Comparison of ENCODE assay signal across 1 cellular context in the genomic region with DNA sequence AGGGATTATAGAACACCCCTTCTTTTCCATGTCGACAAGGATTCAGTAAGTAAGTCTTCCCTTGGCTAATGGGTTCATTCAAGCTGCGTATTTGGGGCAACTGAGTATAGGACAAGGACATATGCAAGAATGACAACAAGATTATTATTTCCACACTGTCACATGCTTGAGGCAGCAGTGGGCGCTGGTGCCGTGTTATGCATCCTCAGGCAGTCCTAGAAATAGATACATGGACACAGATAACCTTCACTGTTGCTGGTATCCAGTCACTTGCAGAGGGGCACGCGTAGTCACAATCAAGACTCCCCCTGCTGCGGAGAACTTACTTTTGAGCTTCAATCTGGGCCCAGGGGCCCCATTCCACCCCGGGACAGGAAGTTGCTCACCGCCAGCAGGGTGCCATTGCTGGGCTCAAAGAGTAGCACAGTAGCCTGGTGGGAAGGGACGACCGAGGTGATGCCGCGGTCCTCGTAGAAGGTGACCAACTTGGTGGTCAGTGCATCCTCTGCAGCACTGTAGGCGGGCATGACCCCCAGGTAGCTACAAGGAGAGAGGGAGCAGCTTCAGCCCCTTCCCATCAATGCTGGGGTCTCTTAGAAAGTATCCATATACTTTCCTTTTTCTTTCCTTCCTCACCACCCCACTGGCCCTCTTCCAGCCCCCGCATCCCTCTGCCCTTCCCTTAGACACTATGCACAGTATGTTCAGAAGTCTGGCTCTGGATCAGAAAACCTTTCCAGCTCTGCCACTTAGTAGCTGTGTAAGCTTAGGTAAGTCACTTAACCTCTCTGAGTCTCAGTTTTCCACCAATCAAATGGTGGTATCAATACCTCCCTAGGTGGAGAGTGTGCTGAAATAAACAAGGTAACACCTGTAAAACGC.
TF ChIP-seq lines count a peak whose summit lies in the region.

No MANE protein-coding gene starts in this region.

TF ChIP-seq in HCT116, 20 proteins besides CTCF, POLR2A, EP300 and RAD21 (continued from another document):
- TF ChIP-seq, protein P1, sequence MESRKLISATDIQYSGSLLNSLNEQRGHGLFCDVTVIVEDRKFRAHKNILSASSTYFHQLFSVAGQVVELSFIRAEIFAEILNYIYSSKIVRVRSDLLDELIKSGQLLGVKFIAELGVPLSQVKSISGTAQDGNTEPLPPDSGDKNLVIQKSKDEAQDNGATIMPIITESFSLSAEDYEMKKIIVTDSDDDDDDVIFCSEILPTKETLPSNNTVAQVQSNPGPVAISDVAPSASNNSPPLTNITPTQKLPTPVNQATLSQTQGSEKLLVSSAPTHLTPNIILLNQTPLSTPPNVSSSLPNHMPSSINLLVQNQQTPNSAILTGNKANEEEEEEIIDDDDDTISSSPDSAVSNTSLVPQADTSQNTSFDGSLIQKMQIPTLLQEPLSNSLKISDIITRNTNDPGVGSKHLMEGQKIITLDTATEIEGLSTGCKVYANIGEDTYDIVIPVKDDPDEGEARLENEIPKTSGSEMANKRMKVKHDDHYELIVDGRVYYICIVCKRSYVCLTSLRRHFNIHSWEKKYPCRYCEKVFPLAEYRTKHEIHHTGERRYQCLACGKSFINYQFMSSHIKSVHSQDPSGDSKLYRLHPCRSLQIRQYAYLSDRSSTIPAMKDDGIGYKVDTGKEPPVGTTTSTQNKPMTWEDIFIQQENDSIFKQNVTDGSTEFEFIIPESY (IDR thresholded peaks at IDR 0.05; ENCODE audit: extremely low read depth, insufficient replicate concordance, low read length), result no peak
- TF ChIP-seq CEBPB (IDR thresholded peaks at IDR 0.05; ENCODE audit: low read depth), result no peak
- TF ChIP-seq EZH2 (IDR thresholded peaks at IDR 0.05), result no peak
- TF ChIP-seq ELF1 (IDR thresholded peaks at IDR 0.05; ENCODE audit: borderline replicate concordance, low read depth), result no peak
- TF ChIP-seq, protein P2, sequence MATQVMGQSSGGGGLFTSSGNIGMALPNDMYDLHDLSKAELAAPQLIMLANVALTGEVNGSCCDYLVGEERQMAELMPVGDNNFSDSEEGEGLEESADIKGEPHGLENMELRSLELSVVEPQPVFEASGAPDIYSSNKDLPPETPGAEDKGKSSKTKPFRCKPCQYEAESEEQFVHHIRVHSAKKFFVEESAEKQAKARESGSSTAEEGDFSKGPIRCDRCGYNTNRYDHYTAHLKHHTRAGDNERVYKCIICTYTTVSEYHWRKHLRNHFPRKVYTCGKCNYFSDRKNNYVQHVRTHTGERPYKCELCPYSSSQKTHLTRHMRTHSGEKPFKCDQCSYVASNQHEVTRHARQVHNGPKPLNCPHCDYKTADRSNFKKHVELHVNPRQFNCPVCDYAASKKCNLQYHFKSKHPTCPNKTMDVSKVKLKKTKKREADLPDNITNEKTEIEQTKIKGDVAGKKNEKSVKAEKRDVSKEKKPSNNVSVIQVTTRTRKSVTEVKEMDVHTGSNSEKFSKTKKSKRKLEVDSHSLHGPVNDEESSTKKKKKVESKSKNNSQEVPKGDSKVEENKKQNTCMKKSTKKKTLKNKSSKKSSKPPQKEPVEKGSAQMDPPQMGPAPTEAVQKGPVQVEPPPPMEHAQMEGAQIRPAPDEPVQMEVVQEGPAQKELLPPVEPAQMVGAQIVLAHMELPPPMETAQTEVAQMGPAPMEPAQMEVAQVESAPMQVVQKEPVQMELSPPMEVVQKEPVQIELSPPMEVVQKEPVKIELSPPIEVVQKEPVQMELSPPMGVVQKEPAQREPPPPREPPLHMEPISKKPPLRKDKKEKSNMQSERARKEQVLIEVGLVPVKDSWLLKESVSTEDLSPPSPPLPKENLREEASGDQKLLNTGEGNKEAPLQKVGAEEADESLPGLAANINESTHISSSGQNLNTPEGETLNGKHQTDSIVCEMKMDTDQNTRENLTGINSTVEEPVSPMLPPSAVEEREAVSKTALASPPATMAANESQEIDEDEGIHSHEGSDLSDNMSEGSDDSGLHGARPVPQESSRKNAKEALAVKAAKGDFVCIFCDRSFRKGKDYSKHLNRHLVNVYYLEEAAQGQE (IDR thresholded peaks at IDR 0.05; ENCODE audit: low read depth), result no peak
- TF ChIP-seq, protein P3, sequence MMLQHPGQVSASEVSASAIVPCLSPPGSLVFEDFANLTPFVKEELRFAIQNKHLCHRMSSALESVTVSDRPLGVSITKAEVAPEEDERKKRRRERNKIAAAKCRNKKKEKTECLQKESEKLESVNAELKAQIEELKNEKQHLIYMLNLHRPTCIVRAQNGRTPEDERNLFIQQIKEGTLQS (IDR thresholded peaks at IDR 0.05), result no peak
- TF ChIP-seq EZH2phosphoT487 (IDR thresholded peaks at IDR 0.05; ENCODE audit: borderline replicate concordance), result no peak
- TF ChIP-seq YY1 (IDR thresholded peaks at IDR 0.05; ENCODE audit: extremely low read depth, insufficient replicate concordance, low read depth, low read length), result no peak
- TF ChIP-seq ZNF274 (IDR thresholded peaks at IDR 0.05; ENCODE audit: low read depth, low read length), result no peak
- TF ChIP-seq SP1 (IDR thresholded peaks at IDR 0.05; ENCODE audit: low read depth), result no peak
- TF ChIP-seq JUND (IDR thresholded peaks at IDR 0.05), result no peak
- TF ChIP-seq POLR2AphosphoS5 (IDR thresholded peaks at IDR 0.05; ENCODE audit: low read depth, low read length), result no peak
- TF ChIP-seq ZFX (IDR thresholded peaks at IDR 0.05), result no peak
- no peak for TF ChIP-seq EGR1 (IDR thresholded peaks at IDR 0.05; ENCODE audit: low read depth)
- no peak for TF ChIP-seq SRF (IDR thresholded peaks at IDR 0.05; ENCODE audit: low read depth)
- no peak for TF ChIP-seq SIN3A (IDR thresholded peaks at IDR 0.05; ENCODE audit: low read depth)
